Comparison of ENCODE assay signal across 6 cellular contexts in the genomic region with DNA sequence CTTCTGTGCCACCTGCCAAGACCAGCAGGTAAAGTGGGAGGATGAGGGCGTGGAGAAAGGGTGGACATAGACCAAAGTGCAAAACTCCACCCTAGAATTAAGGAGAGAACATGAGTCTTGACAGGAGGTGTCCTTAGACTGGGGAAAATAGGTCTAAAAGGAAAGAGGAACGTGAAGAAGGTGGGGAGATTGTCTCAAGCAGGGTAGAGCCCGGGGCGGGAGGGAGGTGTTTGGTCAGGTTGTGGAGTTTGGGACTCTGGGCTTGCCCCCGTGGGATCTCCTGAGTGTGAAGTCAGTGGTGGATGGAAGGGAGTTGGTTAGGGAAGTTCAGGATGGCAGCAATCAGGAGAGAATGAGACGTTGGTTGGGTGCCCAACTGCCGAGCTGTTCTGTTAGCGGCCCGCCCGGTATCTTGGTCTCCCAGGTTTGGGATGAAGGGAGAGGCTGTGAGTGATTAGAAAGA. TPM values are rescaled to one million over a fixed set of nuclear protein-coding genes. Genes with fewer than 3 reads are reported as not detected.
A peak's percentile ranks its signal among the peaks of the same experiment; 100 is the strongest.
DNase-seq lines count a peak whose midpoint lies in the region; ATAC-seq and TF ChIP-seq lines count a peak whose summit lies in the region.

No MANE protein-coding gene starts in this region.

- peak overlapping the region; percentile 12 for H3K27ac ChIP-seq in skeletal muscle tissue (ENCODE audit: low read depth, low read length)

- no peak for TF ChIP-seq POLR2A in NB4 (IDR thresholded peaks at IDR 0.05; ENCODE audit: extremely low read depth, insufficient read length)

- no peaks in the 10 kb centered on the region for H3K4me1 ChIP-seq in endocrine pancreas (ENCODE audit: control insufficient read depth, insufficient read depth, low read length)
- peaks cover 23 to 36% (median 31%) of the 10 kb centered on the region in 3 donors for H3K4me1 ChIP-seq in skeletal muscle tissue (ENCODE audit: control insufficient read depth in 3 of 3, insufficient read depth in 3 of 3, low read length in 3 of 3)

- H3K9ac ChIP-seq in endocrine pancreas (ENCODE audit: control insufficient read depth, insufficient read depth, low read length): peak overlapping the region; percentile 54
- peak overlapping the region; percentile 17 to 80 (median 72) for H3K9ac ChIP-seq in skeletal muscle tissue (ENCODE audit: low read depth in 1 of 3, low read length in 3 of 3)

- ATAC-seq in left lobe of liver: no peak

- H3K36me3 ChIP-seq in endocrine pancreas (ENCODE audit: control insufficient read depth, insufficient read depth, low read length) (no peaks in the 10 kb centered on the region), skeletal muscle tissue (ENCODE audit: control insufficient read depth in 3 of 3, insufficient read depth in 3 of 3, low read length in 3 of 3) (peaks cover 0 to 4% (median 0%) of the 10 kb centered on the region in 3 donors)

- H3K4me3 ChIP-seq in NB4 (ENCODE audit: low read depth, low read length) (peak overlapping the region; percentile 65), endocrine pancreas (ENCODE audit: control insufficient read depth, insufficient read depth, low read length) (peak overlapping the region; percentile 65), skeletal muscle tissue (ENCODE audit: low read length in 3 of 3) (peak overlapping the region; percentile 41 to 78 (median 75))

- no peaks in the 10 kb centered on the region for H3K9me3 ChIP-seq in endocrine pancreas (ENCODE audit: control insufficient read depth, low read length)
- H3K9me3 ChIP-seq in skeletal muscle tissue (ENCODE audit: control insufficient read depth in 3 of 3, low read length in 3 of 3): no peaks in the 10 kb centered on the region

- TF ChIP-seq CTCF in NB4 (IDR thresholded peaks at IDR 0.05; ENCODE audit: low read depth, low read length): no peak

- H3K27me3 ChIP-seq in endocrine pancreas (ENCODE audit: control insufficient read depth, insufficient read depth, low read length) (no peaks in the 10 kb centered on the region), skeletal muscle tissue (ENCODE audit: control insufficient read depth in 3 of 3, insufficient read depth in 3 of 3, low read length in 3 of 3) (peaks cover 0 to 30% (median 17%) of the 10 kb centered on the region in 3 donors)

- DNase-seq in NB4 (ENCODE audit: low read depth): peak; percentile 31
- no peak for DNase-seq in stimulated activated CD4-positive, alpha-beta T cell treated with anti-CD3 and anti-CD28 coated beads, Interleukin-2, amount 100 ng/mL, for 48 hours
- no peak for DNase-seq in SIG-M5 treated with dmso at 0.1 percent for 504 hours (lab: John Stamatoyannopoulos, UW; ENCODE audit: unreplicated experiment)
- DNase-seq in left lobe of liver (ENCODE audit: low spot score): no peak

RNA-seq across cellular contexts. Expression of gene DGKA, which starts 0.4 kb away (rescaled TPM):
- 6.8 TPM for total RNA-seq in skeletal muscle tissue
- total RNA-seq in left lobe of liver: 4.9 TPM

RNA-seq across cellular contexts. Expression of gene PYM1, which starts 3.7 kb away (rescaled TPM):
- total RNA-seq in skeletal muscle tissue: 16.2 TPM
- total RNA-seq in left lobe of liver: 16.5 TPM

RNA-seq across cellular contexts. Expression of gene PMEL, which starts 34.5 kb away (rescaled TPM):
- total RNA-seq in skeletal muscle tissue (0.52 TPM), left lobe of liver (5.4 TPM)

RNA-seq across cellular contexts. Expression of gene CDK2, which starts 35.3 kb away (rescaled TPM):
- total RNA-seq in skeletal muscle tissue: 9.4 TPM
- total RNA-seq in left lobe of liver: 11.0 TPM

RNA-seq across cellular contexts. Expression of gene RAB5B, which starts 42.5 kb away (rescaled TPM):
- 34.4 TPM for total RNA-seq in skeletal muscle tissue
- total RNA-seq in left lobe of liver: 46.5 TPM
